Comparison of ENCODE assay signal across 29 cellular contexts in genomic region chr7:104175336-104175984, GRCh38. TPM values are rescaled to one million over a fixed set of nuclear protein-coding genes. Genes with fewer than 3 reads are reported as not detected.
DNase-seq lines count a peak whose midpoint lies in the region; ATAC-seq and TF ChIP-seq lines count a peak whose summit lies in the region.
"Had no signal": no experiment of that assay in that cellular context is flagged by ENCODE, and none has a peak within 500 bp of the region (broad histone marks: within the 10 kb centered on the region; RNA-seq: fewer than 3 reads in every experiment).

No MANE protein-coding gene starts in this region.

- no peak overlapping the region for H3T11ph ChIP-seq in H9 (ENCODE audit: low read length)

- H3K27ac Mint-ChIP-seq in H9: peak overlapping the region; percentile 3 to 96 (median 87); a peak in 5 of 7 replicates
- H3K27ac Mint-ChIP-seq: activated CD4-positive, alpha-beta memory T cell treated with anti-CD3 and anti-CD28 coated beads, Interleukin-2, amount 10 ng/mL, durations not matched to agents 7 days and 5 days; activated naive CD4-positive, alpha-beta T cell treated with anti-CD3 and anti-CD28 coated beads, Interleukin-2, amount 50 U/mL, for 24 hours; activated T-helper 2 cell treated with anti-CD3 and anti-CD28 coated beads, Interferon-gamma antibody, Interleukin-2, Interleukin-4, amounts not matched to agents 10 μg/mL and 5 μg/mL and 100 μg/mL, durations not matched to agents 14 hours and 24 hours and 36 hours; effector memory CD8-positive, alpha-beta T cell; IgD-negative memory B cell; stimulated activated naive CD8-positive, alpha-beta T cell treated with anti-CD3 and anti-CD28 coated beads, Interleukin-15, amount 100 ng/mL, for 72 hours had no signal

- H3K27me3 Mint-ChIP-seq in H9 (ENCODE audit: low read depth): no peaks in the 10 kb centered on the region; the same call in 1 of the 2 replicates
- H3K27me3 Mint-ChIP-seq: activated CD4-positive, alpha-beta memory T cell treated with anti-CD3 and anti-CD28 coated beads, Interleukin-2, amount 10 ng/mL, durations not matched to agents 7 days and 5 days; activated naive CD4-positive, alpha-beta T cell treated with anti-CD3 and anti-CD28 coated beads, Interleukin-2, amount 50 U/mL, for 24 hours; effector memory CD8-positive, alpha-beta T cell; IgD-negative memory B cell; naive B cell; stimulated activated naive CD8-positive, alpha-beta T cell treated with anti-CD3 and anti-CD28 coated beads, Interleukin-15, amount 100 ng/mL, for 72 hours had no signal

- H3K27ac ChIP-seq in H9 (ENCODE audit: insufficient read length, low read depth, low read length): no peak overlapping the region
- peak overlapping the region; percentile 54 for H3K27ac ChIP-seq in VCaP
- peak overlapping the region; percentile 16 for H3K27ac ChIP-seq in hepatocyte
- H3K27ac ChIP-seq in transverse colon: peak overlapping the region; percentile 53 to 69 (median 62)
- no peak overlapping the region for H3K27ac ChIP-seq in aorta (ENCODE audit: low read depth in 1 of 2, low read length in 2 of 2)
- no peak overlapping the region for H3K27ac ChIP-seq in body of pancreas
- H3K27ac ChIP-seq: esophagus squamous epithelium, gastroesophageal sphincter, left ventricle myocardium inferior, skin epidermis, tibial nerve had no signal

- no peak overlapping the region for H3K4me3 Mint-ChIP-seq in H9
- H3K4me3 Mint-ChIP-seq: activated CD4-positive, alpha-beta memory T cell treated with anti-CD3 and anti-CD28 coated beads, Interleukin-2, amount 10 ng/mL, durations not matched to agents 7 days and 5 days; activated naive CD4-positive, alpha-beta T cell treated with anti-CD3 and anti-CD28 coated beads, Interleukin-2, amount 50 U/mL, for 24 hours; CD14-positive monocyte; effector memory CD8-positive, alpha-beta T cell; IgD-negative memory B cell; naive B cell; stimulated activated naive CD8-positive, alpha-beta T cell treated with anti-CD3 and anti-CD28 coated beads, Interleukin-15, amount 100 ng/mL, for 72 hours had no signal

- no peak for DNase-seq in H9
- DNase-seq in hepatocyte (ENCODE audit: low spot score): no peak
- DNase-seq in transverse colon: no peak
- DNase-seq in aorta: no peak
- DNase-seq in body of pancreas: no peak
- DNase-seq: activated CD4-positive, alpha-beta memory T cell treated with anti-CD3 and anti-CD28 coated beads, Interleukin-2, amount 10 ng/mL, durations not matched to agents 7 days and 5 days; effector memory CD8-positive, alpha-beta T cell; esophagus squamous epithelium; hypothalamus; left ventricle myocardium inferior; mesendoderm; naive B cell; NCI-H2029 treated with DMSO at 0.1 percent for 48 hours; NCI-H526; SHP77; stimulated activated naive CD8-positive, alpha-beta T cell treated with anti-CD3 and anti-CD28 coated beads, Interleukin-15, amount 100 ng/mL, for 72 hours; SW 1271; T1000 had no signal

- H4K20me1 ChIP-seq in H9 (ENCODE audit: control insufficient read depth, insufficient read depth, insufficient read length) (no peaks in the 10 kb centered on the region), hepatocyte (ENCODE audit: insufficient read depth, poor library complexity, severe bottlenecking) (no peaks in the 10 kb centered on the region)

- no peaks in the 10 kb centered on the region for H3K23me2 ChIP-seq in H9 (ENCODE audit: insufficient read length, low read depth, low read length, poor library complexity, severe bottlenecking)

- no peak overlapping the region for H3K56ac ChIP-seq in H9 (ENCODE audit: insufficient read length, low read depth, low read length)

- H3K36me3 ChIP-seq in hepatocyte (replicated peaks; ENCODE audit: insufficient read depth, low read depth) (no peaks in the 10 kb centered on the region), transverse colon (peaks cover 0 to 15% (median 5%) of the 10 kb centered on the region in 4 donors), aorta (ENCODE audit: control insufficient read depth in 1 of 2, insufficient read depth in 2 of 2, low read length in 1 of 2) (no peaks in the 10 kb centered on the region), body of pancreas (replicated peaks in 1 of 2; ENCODE audit: insufficient read depth in 1 of 2, low read depth in 2 of 2) (no peaks in the 10 kb centered on the region)

- H3K9me3 ChIP-seq in H9 (ENCODE audit: control insufficient read depth, low read depth, low read length): peaks cover 6% of the 10 kb centered on the region
- peaks cover 11% of the 10 kb centered on the region for H3K9me3 ChIP-seq in hepatocyte (ENCODE audit: low read depth)
- no peaks in the 10 kb centered on the region for H3K9me3 ChIP-seq in transverse colon
- no peaks in the 10 kb centered on the region for H3K9me3 ChIP-seq in aorta (ENCODE audit: control insufficient read depth, low read length)
- no peaks in the 10 kb centered on the region for H3K9me3 ChIP-seq in body of pancreas
- H3K9me3 ChIP-seq: gastroesophageal sphincter had no signal

- no peak overlapping the region for H2BK20ac ChIP-seq in H9 (ENCODE audit: low read depth, low read length, poor library complexity, severe bottlenecking)

- H3K4me2 ChIP-seq in H9 (ENCODE audit: insufficient read depth, insufficient read length, low read length) (no peak overlapping the region), hepatocyte (no peak overlapping the region)

- ATAC-seq in GM21526 (IDR thresholded peaks at IDR 0.05; ENCODE audit: low FRiP score, unreplicated experiment): no peak
- ATAC-seq in aorta (ENCODE audit: low FRiP score): no peak
- ATAC-seq in body of pancreas: no peak
- ATAC-seq: activated CD4-positive, CD25-positive, alpha-beta regulatory T cell treated with anti-CD3 and anti-CD28 coated beads, Interleukin-2, amount 50 U/mL, for 24 hours; effector memory CD8-positive, alpha-beta T cell; gastroesophageal sphincter; Panc1; stimulated activated naive CD8-positive, alpha-beta T cell treated with anti-CD3 and anti-CD28 coated beads, Interleukin-15, amount 100 ng/mL, for 72 hours had no signal

- H3K4me3 ChIP-seq in hepatocyte (no peak overlapping the region), transverse colon (no peak overlapping the region), aorta (ENCODE audit: low read length in 2 of 2) (no peak overlapping the region), body of pancreas (no peak overlapping the region)
- H3K4me3 ChIP-seq: esophagus squamous epithelium, gastroesophageal sphincter, left ventricle myocardium inferior, skin epidermis, tibial nerve had no signal

- no peak overlapping the region for H2BK15ac ChIP-seq in H9 (ENCODE audit: low read depth, low read length)

- H4K8ac ChIP-seq in H9 (replicated peaks; ENCODE audit: insufficient read length, low read depth, low read length): no peak overlapping the region

- H3K4me1 Mint-ChIP-seq in H9: peaks cover 24 to 31% of the 10 kb centered on the region in 2 experiments
- H3K4me1 Mint-ChIP-seq: activated CD4-positive, alpha-beta memory T cell treated with anti-CD3 and anti-CD28 coated beads, Interleukin-2, amount 10 ng/mL, durations not matched to agents 7 days and 5 days; activated naive CD4-positive, alpha-beta T cell treated with anti-CD3 and anti-CD28 coated beads, Interleukin-2, amount 50 U/mL, for 24 hours; CD14-positive monocyte; IgD-negative memory B cell; naive B cell; stimulated activated naive CD8-positive, alpha-beta T cell treated with anti-CD3 and anti-CD28 coated beads, Interleukin-15, amount 100 ng/mL, for 72 hours had no signal

- H3K4me1 ChIP-seq in H9 (ENCODE audit: insufficient read depth, low read length) (peaks cover 4% of the 10 kb centered on the region; the same call in 1 of the 2 replicates), hepatocyte (ENCODE audit: insufficient read depth) (no peaks in the 10 kb centered on the region), transverse colon (peaks cover 0 to 26% (median 8%) of the 10 kb centered on the region in 4 donors), aorta (ENCODE audit: control insufficient read depth in 1 of 2, insufficient read depth in 2 of 2, low read length in 2 of 2) (no peaks in the 10 kb centered on the region), body of pancreas (no peaks in the 10 kb centered on the region)
- H3K4me1 ChIP-seq: esophagus squamous epithelium, left ventricle myocardium inferior had no signal

- no peak overlapping the region for H3K23ac ChIP-seq in H9 (ENCODE audit: insufficient read length, low read depth, low read length)

- H2BK5ac ChIP-seq in H9 (ENCODE audit: insufficient read length, low read length): no peak overlapping the region

- H3K14ac ChIP-seq in H9 (ENCODE audit: insufficient read depth, low read length): no peak overlapping the region

- H3K79me2 ChIP-seq in H9 (ENCODE audit: insufficient read depth, low read length) (no peaks in the 10 kb centered on the region), hepatocyte (no peaks in the 10 kb centered on the region)

- WGBS in H9 (ENCODE audit: extremely low coverage, insufficient read length, low lambda C conversion rate): no CpG with 5 or more reads among the region's 2 CpGs
- 69% methylated on average over 2 of the region's 2 CpGs for WGBS in hepatocyte (ENCODE audit: low lambda C conversion rate, missing lambda C conversion rate)
- 33 to 50% methylated on average over 1 to 2 of the region's 2 CpGs for WGBS in transverse colon (ENCODE audit: low coverage in 1 of 2), 2 donors
- WGBS in aorta, 2 donors: 58 to 59% methylated on average over 2 of the region's 2 CpGs
- 80 to 90% methylated on average over 2 of the region's 2 CpGs for WGBS in body of pancreas, 2 donors

- H3K27me3 ChIP-seq in H9 (ENCODE audit: insufficient read depth, low read length) (no peaks in the 10 kb centered on the region), hepatocyte (no peaks in the 10 kb centered on the region), transverse colon (no peaks in the 10 kb centered on the region), aorta (ENCODE audit: control insufficient read depth in 1 of 2, insufficient read depth in 2 of 2, low read length in 1 of 2) (no peaks in the 10 kb centered on the region), body of pancreas (no peaks in the 10 kb centered on the region)
- H3K27me3 ChIP-seq: esophagus squamous epithelium, gastroesophageal sphincter, tibial nerve had no signal

- intact Hi-C loops in transverse colon (cut with DNase I; ENCODE audit: low total_unique reads): no loop called here
- intact Hi-C loops in aorta (cut with DNase I): no loop called here
- intact Hi-C loops in body of pancreas (cut with DNase I): no loop called here

- no peak overlapping the region for H3K9ac ChIP-seq in H9 (ENCODE audit: extremely low read depth, insufficient read length, low read length)

- TF ChIP-seq POLR2A in transverse colon (IDR thresholded peaks at IDR 0.05) (no peak), body of pancreas (IDR thresholded peaks at IDR 0.05) (no peak)

- H2AFZ ChIP-seq in H9 (ENCODE audit: low read length) (no peak overlapping the region), hepatocyte (no peak overlapping the region)

- H2AK5ac ChIP-seq in H9 (ENCODE audit: insufficient read length, low read length): no peak overlapping the region

- peaks cover 26 to 30% of the 10 kb centered on the region in 2 experiments for H3K9me3 Mint-ChIP-seq in H9
- H3K9me3 Mint-ChIP-seq: effector memory CD8-positive, alpha-beta T cell had no signal

- H2BK120ac ChIP-seq in H9 (ENCODE audit: low read depth, low read length, poor library complexity, severe bottlenecking): no peak overlapping the region

- no peak for TF ChIP-seq CTCF in H9 (conservative IDR thresholded peaks at IDR 0.05)
- TF ChIP-seq CTCF in VCaP (conservative IDR thresholded peaks at IDR 0.05): no peak
- no peak for TF ChIP-seq CTCF in hepatocyte (IDR thresholded peaks at IDR 0.05; ENCODE audit: poor library complexity)
- TF ChIP-seq CTCF in transverse colon (IDR thresholded peaks at IDR 0.05): no peak
- no peak for TF ChIP-seq CTCF in body of pancreas (IDR thresholded peaks at IDR 0.05)

- no peak overlapping the region for H2BK12ac ChIP-seq in H9 (ENCODE audit: insufficient read length, low read depth, low read length)

- H3K79me1 ChIP-seq in H9 (ENCODE audit: insufficient read depth, low read depth, low read length, poor library complexity, severe bottlenecking): no peaks in the 10 kb centered on the region

- no peak overlapping the region for H3K18ac ChIP-seq in H9 (ENCODE audit: insufficient read length, low read depth, low read length)

- no peak overlapping the region for H3K4ac ChIP-seq in H9 (ENCODE audit: low read depth, low read length)

- in situ Hi-C loops in transverse colon (cut with MboI; ENCODE audit: low pct_ligation_motif_present in 1 of 4, low pct_unique_long_range_greater_than_20kb in 1 of 4, low sequenced_read_pairs in 3 of 4): no loop called here

- TF ChIP-seq EP300 in transverse colon (IDR thresholded peaks at IDR 0.05; ENCODE audit: low read depth): no peak

- H3K9me2 ChIP-seq in hepatocyte (replicated peaks; ENCODE audit: insufficient read depth): no peaks in the 10 kb centered on the region

- H4K91ac ChIP-seq in H9 (ENCODE audit: insufficient read length, low read depth, low read length): no peak overlapping the region

- H3K36me3 Mint-ChIP-seq in H9 (ENCODE audit: insufficient read depth in 1 of 3, low read depth in 3 of 3): peaks cover 43 to 51% (median 43%) of the 10 kb centered on the region in 3 experiments

- no peak overlapping the region for H4K5ac ChIP-seq in H9 (ENCODE audit: insufficient read length, low read depth, low read length)

RNA-seq across cellular contexts. Expression of gene ORC5, which starts 32.4 kb away (rescaled TPM):
- total RNA-seq in H9 (2021): 25.9 and 28.2 TPM in 2 replicates
- total RNA-seq in hepatocyte: 9.1 and 11.9 TPM in 2 replicates
- polyA plus RNA-seq in hepatocyte: 5.5 and 6.7 TPM in 2 replicates
- 10 to 100 TPM in 2 of 4 donors, 1 to 10 TPM in 2; 9.0 to 18.7 (median 11.3) TPM for total RNA-seq in transverse colon
- 10 to 100 TPM; 13.0 to 21.8 TPM for total RNA-seq in aorta
- 1 to 10 TPM; 7.9 to 8.3 TPM for polyA plus RNA-seq in aorta
- 10 to 100 TPM; 12.9 to 17.6 TPM for total RNA-seq in body of pancreas

Comparison
In these comparisons a context has a peak if more than half of its experiments do, and no peak if none do; other contexts are left out.
1. H3K27ac ChIP-seq: peak in VCaP (single experiment), hepatocyte (single experiment) and transverse colon (4 of 4); none in H9 (single experiment), aorta (0 of 2) and body of pancreas (0 of 4).